1 cellular context compared by ENCODE assay signal in genomic region chr12:8689606-8690175, GRCh38.
TF ChIP-seq lines count a peak whose summit lies in the region.

No MANE protein-coding gene starts in this region.

TF ChIP-seq in neural cell, 6 proteins besides CTCF, POLR2A, EP300 and RAD21 (continued from another document):
- TF ChIP-seq REST (IDR thresholded peaks at IDR 0.05; ENCODE audit: borderline replicate concordance) (no peak), TAF1 (IDR thresholded peaks at IDR 0.05; ENCODE audit: low read depth) (no peak), EZH2 (IDR thresholded peaks at IDR 0.05; ENCODE audit: borderline replicate concordance, insufficient read depth, low read length, poor library complexity, severe bottlenecking) (no peak)
TF ChIP-seq in neural cell: peak in this region for 0.
